In genomic region chr12:57813971-57814771, GRCh38 we compare ENCODE assay signal across 19 cellular contexts. TPM values are rescaled to one million over a fixed set of nuclear protein-coding genes. Genes with fewer than 3 reads are reported as not detected.
DNase-seq lines count a peak whose midpoint lies in the region; ATAC-seq and TF ChIP-seq lines count a peak whose summit lies in the region.
"Had no signal": no experiment of that assay in that cellular context is flagged by ENCODE, and none has a peak within 500 bp of the region (broad histone marks: within the 10 kb centered on the region; RNA-seq: fewer than 3 reads in every experiment).

No MANE protein-coding gene starts in this region.

- peaks cover 7% of the 10 kb centered on the region for H3K36me3 Mint-ChIP-seq in T-helper 2 cell treated with Interferon-gamma antibody and Interleukin-4, amounts not matched to agents 5 μg/mL and 100 μg/mL, for 36 hours (ENCODE audit: low read depth)

- H3K27ac Mint-ChIP-seq in T-helper 2 cell treated with Interferon-gamma antibody and Interleukin-4, amounts not matched to agents 5 μg/mL and 100 μg/mL, for 36 hours = no peak overlapping the region
- H3K27ac Mint-ChIP-seq: CD8-positive, alpha-beta T cell; memory B cell; T-helper 1 cell treated with Interleukin-12 subunit alpha and Interleukin-12 subunit beta and Interleukin-4 antibody, amounts not matched to agents 30 μg/mL and 1 μg/mL, for 36 hours; type B pancreatic cell had no signal

- no peaks in the 10 kb centered on the region for H3K27me3 Mint-ChIP-seq in T-helper 2 cell treated with Interferon-gamma antibody and Interleukin-4, amounts not matched to agents 5 μg/mL and 100 μg/mL, for 36 hours (ENCODE audit: low read depth)
- H3K27me3 Mint-ChIP-seq: memory B cell, type B pancreatic cell had no signal

- no peaks in the 10 kb centered on the region for H3K9me3 Mint-ChIP-seq in T-helper 2 cell treated with Interferon-gamma antibody and Interleukin-4, amounts not matched to agents 5 μg/mL and 100 μg/mL, for 36 hours
- H3K9me3 Mint-ChIP-seq: CD8-positive, alpha-beta T cell; memory B cell; T-helper 1 cell treated with Interleukin-12 subunit alpha and Interleukin-12 subunit beta and Interleukin-4 antibody, amounts not matched to agents 30 μg/mL and 1 μg/mL, for 36 hours; type B pancreatic cell had no signal

- ATAC-seq in left ventricle myocardium superior (no peak), upper lobe of left lung (ENCODE audit: low FRiP score in 2 of 2) (no peak)
- ATAC-seq: CD8-positive, alpha-beta T cell had no signal

- no peak overlapping the region for H3K4me3 Mint-ChIP-seq in T-helper 2 cell treated with Interferon-gamma antibody and Interleukin-4, amounts not matched to agents 5 μg/mL and 100 μg/mL, for 36 hours
- H3K4me3 Mint-ChIP-seq: CD8-positive, alpha-beta T cell; memory B cell; T-helper 1 cell treated with Interleukin-12 subunit alpha and Interleukin-12 subunit beta and Interleukin-4 antibody, amounts not matched to agents 30 μg/mL and 1 μg/mL, for 36 hours; type B pancreatic cell had no signal

- no peak for TF ChIP-seq POLR2A in upper lobe of left lung (IDR thresholded peaks at IDR 0.05)

- no peak overlapping the region for H3K4me3 ChIP-seq in cardiac muscle cell
- no peak overlapping the region for H3K4me3 ChIP-seq in coronary artery
- H3K4me3 ChIP-seq in upper lobe of left lung = no peak overlapping the region

- H3K27ac ChIP-seq in cardiac muscle cell = no peak overlapping the region
- H3K27ac ChIP-seq in coronary artery = peak overlapping the region in 1 of 2 donors; percentile 44
- peak overlapping the region in 3 of 4 donors; percentile 0 to 88 (median 28) for H3K27ac ChIP-seq in upper lobe of left lung
- H3K27ac ChIP-seq: neutrophil had no signal

- TF ChIP-seq CTCF in cardiac muscle cell (IDR thresholded peaks at IDR 0.05; ENCODE audit: low read depth, low read length) (peak; percentile 47), coronary artery (IDR thresholded peaks at IDR 0.05) (no peak), upper lobe of left lung (IDR thresholded peaks at IDR 0.05) (no peak)

- H3K4me1 ChIP-seq in cardiac muscle cell (ENCODE audit: low read depth) (no peaks in the 10 kb centered on the region), upper lobe of left lung (peaks cover 39 to 52% (median 45%) of the 10 kb centered on the region in 4 donors)

- DNase-seq in cardiac muscle cell (ENCODE audit: low read depth in 1 of 2, low spot score in 1 of 2) (peak in 1 of 2 donors; percentile 91), left ventricle myocardium superior (no peak), coronary artery (ENCODE audit: low spot score) (peak; percentile 66), myocyte (ENCODE audit: low read depth) (peak; percentile 75), upper lobe of left lung (no peak), middle frontal gyrus (ENCODE audit: extremely low spot score, low spot score) (no peak), AML-193 (lab: John Stamatoyannopoulos, UW) (no peak)
- no peak for DNase-seq in T-helper 2 cell treated with Interferon-gamma antibody and Interleukin-4, amounts not matched to agents 5 μg/mL and 100 μg/mL, for 36 hours (ENCODE audit: low spot score)
- DNase-seq: activated CD4-positive, alpha-beta T cell treated with anti-CD3 and anti-CD28 coated beads for 1 hour; activated naive CD4-positive, alpha-beta T cell treated with Interleukin-2 at 50 U/mL for 16 hours; effector CD8-positive, alpha-beta T cell; foreskin melanocyte; H7; NK-92 treated with Interleukin-12 subunit alpha and Interleukin-12 subunit beta, amount 100 ng/mL, for 24 hours had no signal

- no peaks in the 10 kb centered on the region for H3K9me3 ChIP-seq in cardiac muscle cell (ENCODE audit: low read depth)
- no peaks in the 10 kb centered on the region for H3K9me3 ChIP-seq in upper lobe of left lung
- H3K9me3 ChIP-seq: neutrophil had no signal

- intact Hi-C loops in left ventricle myocardium superior (cut with micrococcal nuclease) = no loop called here

- H3K27me3 ChIP-seq in cardiac muscle cell (no peaks in the 10 kb centered on the region), upper lobe of left lung (no peaks in the 10 kb centered on the region)
- H3K27me3 ChIP-seq: neutrophil had no signal

- WGBS in upper lobe of left lung, 2 donors = 71 to 85% methylated on average over 16 to 17 of the region's 17 CpGs

- no peak for TF ChIP-seq EP300 in upper lobe of left lung (IDR thresholded peaks at IDR 0.05)

- H3K4me1 Mint-ChIP-seq in T-helper 2 cell treated with Interferon-gamma antibody and Interleukin-4, amounts not matched to agents 5 μg/mL and 100 μg/mL, for 36 hours (ENCODE audit: low read depth) = peaks cover 7% of the 10 kb centered on the region

- peaks cover 7% of the 10 kb centered on the region for H3K36me3 ChIP-seq in cardiac muscle cell
- peaks cover 8 to 50% (median 32%) of the 10 kb centered on the region in 4 donors for H3K36me3 ChIP-seq in upper lobe of left lung

RNA-seq across cellular contexts. Expression of gene AVIL, which starts 4.4 kb away (rescaled TPM):
- 1.6 TPM in 2 replicates for total RNA-seq in cardiac muscle cell
- polyA plus RNA-seq in cardiac muscle cell = 1.7 and 2.9 TPM in 2 replicates
- total RNA-seq in left ventricle myocardium superior = 2.4 TPM
- total RNA-seq in myocyte = 0.48 TPM in 1 of 2 replicates, not detected in the other
- 2.1 TPM for polyA plus RNA-seq in myocyte (2012)
- total RNA-seq in upper lobe of left lung = 10 to 100 TPM in 3 of 6 donors, 1 to 10 TPM in 3; 4.9 to 57.6 (median 8.7) TPM

RNA-seq across cellular contexts. Expression of gene TSFM, which starts 31.6 kb away (rescaled TPM):
- total RNA-seq in cardiac muscle cell (22.6 and 34.4 TPM in 2 replicates), left ventricle myocardium superior (52.4 TPM), myocyte (50.0 and 51.9 TPM in 2 replicates), upper lobe of left lung (10 to 100 TPM in 4 of 6 donors, 1 to 10 TPM in 2; 5.0 to 34.0 (median 22.8) TPM)
- polyA plus RNA-seq in cardiac muscle cell = 59.6 and 66.7 TPM in 2 replicates
- polyA plus RNA-seq in myocyte (2012) = 37.4 TPM

RNA-seq across cellular contexts. Expression of gene CTDSP2, which starts 32.4 kb away (rescaled TPM):
- total RNA-seq in cardiac muscle cell = 103 and 105 TPM in 2 replicates
- 82.9 and 108 TPM in 2 replicates for polyA plus RNA-seq in cardiac muscle cell
- 104 TPM for total RNA-seq in left ventricle myocardium superior
- total RNA-seq in myocyte = 37.9 and 43.4 TPM in 2 replicates
- 72.8 TPM for polyA plus RNA-seq in myocyte (2012)
- total RNA-seq in upper lobe of left lung = 100 to 1,000 TPM; 153 to 226 (median 175) TPM

RNA-seq across cellular contexts. Expression of gene EEF1AKMT3, which starts 41.8 kb away (rescaled TPM):
- 2.2 and 4.8 TPM in 2 replicates for total RNA-seq in cardiac muscle cell
- polyA plus RNA-seq in cardiac muscle cell = 3.7 and 3.9 TPM in 2 replicates
- total RNA-seq in left ventricle myocardium superior = 1.6 TPM
- total RNA-seq in myocyte = 2.7 and 3.1 TPM in 2 replicates
- polyA plus RNA-seq in myocyte (2012) = 7.1 TPM
- total RNA-seq in upper lobe of left lung = 10 to 100 TPM in 2 of 6 donors, 1 to 10 TPM in 4; 4.2 to 18.3 (median 6.4) TPM

RNA-seq across cellular contexts. Expression of gene METTL1, which starts 42.3 kb away (rescaled TPM):
- total RNA-seq in cardiac muscle cell (8.1 and 11.9 TPM in 2 replicates), left ventricle myocardium superior (7.5 TPM), myocyte (9.9 and 13.6 TPM in 2 replicates), upper lobe of left lung (10 to 100 TPM in 4 of 6 donors, 1 to 10 TPM in 2; 1.3 to 30.2 (median 16.9) TPM)
- polyA plus RNA-seq in cardiac muscle cell = 20.0 and 21.6 TPM in 2 replicates
- 38.4 TPM for polyA plus RNA-seq in myocyte (2012)

Comparison
In these comparisons a context has a peak if more than half of its experiments do, and no peak if none do; other contexts are left out.
1. DNase-seq: peak in coronary artery (single experiment) and myocyte (single experiment); none in left ventricle myocardium superior (single experiment), upper lobe of left lung (0 of 2), T-helper 2 cell treated with Interferon-gamma antibody and Interleukin-4, amounts not matched to agents 5 μg/mL and 100 μg/mL, for 36 hours (single experiment), middle frontal gyrus (single experiment) and AML-193 (0 of 2).